In the genomic region with DNA sequence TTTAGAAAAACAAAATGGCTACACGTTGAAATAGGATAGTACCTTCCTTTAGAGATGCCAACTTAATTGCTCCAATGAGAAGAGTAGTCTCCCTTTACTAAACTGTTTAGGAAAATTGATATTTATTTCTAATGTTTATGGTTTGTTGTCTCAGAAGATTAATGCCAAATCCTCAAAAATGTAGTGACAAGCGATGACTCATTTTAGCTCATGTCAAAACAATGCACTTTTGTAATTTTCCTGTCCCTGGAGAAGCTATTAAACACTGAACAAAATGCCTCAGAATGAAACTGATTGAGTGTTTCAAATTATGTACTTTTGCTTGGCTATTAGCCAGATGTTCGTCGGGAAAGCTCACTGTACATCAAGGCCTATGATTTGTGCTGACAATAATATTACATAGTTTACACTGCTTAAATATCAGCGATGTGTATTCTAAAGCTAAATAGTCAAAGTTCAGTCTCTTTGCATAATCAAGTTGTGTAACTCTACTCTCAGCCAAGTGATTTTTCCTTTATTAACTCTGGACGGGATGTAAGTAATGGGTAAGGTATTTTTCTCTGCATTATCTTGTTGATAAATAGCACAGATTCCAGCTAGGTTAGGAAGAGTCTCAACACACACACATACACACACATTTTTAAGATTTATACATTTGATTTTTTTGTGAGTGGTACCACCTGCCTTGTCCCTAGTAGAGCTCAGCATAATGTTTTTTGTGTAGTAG, we compare ENCODE assay signal across 1 cellular context.
A peak's percentile ranks its signal among the peaks of the same experiment; 100 is the strongest.
TF ChIP-seq lines count a peak whose summit lies in the region.

No MANE protein-coding gene starts in this region.

TF ChIP-seq in HEK293, 187 proteins besides CTCF, POLR2A, EP300 and RAD21 (continued from another document and continues in another):
- TF ChIP-seq, protein P1, sequence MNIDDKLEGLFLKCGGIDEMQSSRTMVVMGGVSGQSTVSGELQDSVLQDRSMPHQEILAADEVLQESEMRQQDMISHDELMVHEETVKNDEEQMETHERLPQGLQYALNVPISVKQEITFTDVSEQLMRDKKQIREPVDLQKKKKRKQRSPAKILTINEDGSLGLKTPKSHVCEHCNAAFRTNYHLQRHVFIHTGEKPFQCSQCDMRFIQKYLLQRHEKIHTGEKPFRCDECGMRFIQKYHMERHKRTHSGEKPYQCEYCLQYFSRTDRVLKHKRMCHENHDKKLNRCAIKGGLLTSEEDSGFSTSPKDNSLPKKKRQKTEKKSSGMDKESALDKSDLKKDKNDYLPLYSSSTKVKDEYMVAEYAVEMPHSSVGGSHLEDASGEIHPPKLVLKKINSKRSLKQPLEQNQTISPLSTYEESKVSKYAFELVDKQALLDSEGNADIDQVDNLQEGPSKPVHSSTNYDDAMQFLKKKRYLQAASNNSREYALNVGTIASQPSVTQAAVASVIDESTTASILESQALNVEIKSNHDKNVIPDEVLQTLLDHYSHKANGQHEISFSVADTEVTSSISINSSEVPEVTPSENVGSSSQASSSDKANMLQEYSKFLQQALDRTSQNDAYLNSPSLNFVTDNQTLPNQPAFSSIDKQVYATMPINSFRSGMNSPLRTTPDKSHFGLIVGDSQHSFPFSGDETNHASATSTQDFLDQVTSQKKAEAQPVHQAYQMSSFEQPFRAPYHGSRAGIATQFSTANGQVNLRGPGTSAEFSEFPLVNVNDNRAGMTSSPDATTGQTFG (tag by site-specific recombination; IDR thresholded peaks at IDR 0.05; ENCODE audit: borderline replicate concordance), result no peak
- TF ChIP-seq ZNF138 (tag by site-specific recombination; IDR thresholded peaks at IDR 0.05; ENCODE audit: borderline replicate concordance), result no peak
- TF ChIP-seq HOXD13 (CRISPR knock-in tag; IDR thresholded peaks at IDR 0.05; ENCODE audit: borderline replicate concordance), result no peak
- TF ChIP-seq ZNF792 (tag by site-specific recombination; IDR thresholded peaks at IDR 0.05), result no peak
- TF ChIP-seq, protein P2, sequence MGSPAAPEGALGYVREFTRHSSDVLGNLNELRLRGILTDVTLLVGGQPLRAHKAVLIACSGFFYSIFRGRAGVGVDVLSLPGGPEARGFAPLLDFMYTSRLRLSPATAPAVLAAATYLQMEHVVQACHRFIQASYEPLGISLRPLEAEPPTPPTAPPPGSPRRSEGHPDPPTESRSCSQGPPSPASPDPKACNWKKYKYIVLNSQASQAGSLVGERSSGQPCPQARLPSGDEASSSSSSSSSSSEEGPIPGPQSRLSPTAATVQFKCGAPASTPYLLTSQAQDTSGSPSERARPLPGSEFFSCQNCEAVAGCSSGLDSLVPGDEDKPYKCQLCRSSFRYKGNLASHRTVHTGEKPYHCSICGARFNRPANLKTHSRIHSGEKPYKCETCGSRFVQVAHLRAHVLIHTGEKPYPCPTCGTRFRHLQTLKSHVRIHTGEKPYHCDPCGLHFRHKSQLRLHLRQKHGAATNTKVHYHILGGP (tag by site-specific recombination; IDR thresholded peaks at IDR 0.05), result peak; percentile 53
- TF ChIP-seq, protein P3, sequence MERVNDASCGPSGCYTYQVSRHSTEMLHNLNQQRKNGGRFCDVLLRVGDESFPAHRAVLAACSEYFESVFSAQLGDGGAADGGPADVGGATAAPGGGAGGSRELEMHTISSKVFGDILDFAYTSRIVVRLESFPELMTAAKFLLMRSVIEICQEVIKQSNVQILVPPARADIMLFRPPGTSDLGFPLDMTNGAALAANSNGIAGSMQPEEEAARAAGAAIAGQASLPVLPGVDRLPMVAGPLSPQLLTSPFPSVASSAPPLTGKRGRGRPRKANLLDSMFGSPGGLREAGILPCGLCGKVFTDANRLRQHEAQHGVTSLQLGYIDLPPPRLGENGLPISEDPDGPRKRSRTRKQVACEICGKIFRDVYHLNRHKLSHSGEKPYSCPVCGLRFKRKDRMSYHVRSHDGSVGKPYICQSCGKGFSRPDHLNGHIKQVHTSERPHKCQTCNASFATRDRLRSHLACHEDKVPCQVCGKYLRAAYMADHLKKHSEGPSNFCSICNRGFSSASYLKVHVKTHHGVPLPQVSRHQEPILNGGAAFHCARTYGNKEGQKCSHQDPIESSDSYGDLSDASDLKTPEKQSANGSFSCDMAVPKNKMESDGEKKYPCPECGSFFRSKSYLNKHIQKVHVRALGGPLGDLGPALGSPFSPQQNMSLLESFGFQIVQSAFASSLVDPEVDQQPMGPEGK (tag by site-specific recombination; IDR thresholded peaks at IDR 0.05), result no peak
- TF ChIP-seq, protein P4, sequence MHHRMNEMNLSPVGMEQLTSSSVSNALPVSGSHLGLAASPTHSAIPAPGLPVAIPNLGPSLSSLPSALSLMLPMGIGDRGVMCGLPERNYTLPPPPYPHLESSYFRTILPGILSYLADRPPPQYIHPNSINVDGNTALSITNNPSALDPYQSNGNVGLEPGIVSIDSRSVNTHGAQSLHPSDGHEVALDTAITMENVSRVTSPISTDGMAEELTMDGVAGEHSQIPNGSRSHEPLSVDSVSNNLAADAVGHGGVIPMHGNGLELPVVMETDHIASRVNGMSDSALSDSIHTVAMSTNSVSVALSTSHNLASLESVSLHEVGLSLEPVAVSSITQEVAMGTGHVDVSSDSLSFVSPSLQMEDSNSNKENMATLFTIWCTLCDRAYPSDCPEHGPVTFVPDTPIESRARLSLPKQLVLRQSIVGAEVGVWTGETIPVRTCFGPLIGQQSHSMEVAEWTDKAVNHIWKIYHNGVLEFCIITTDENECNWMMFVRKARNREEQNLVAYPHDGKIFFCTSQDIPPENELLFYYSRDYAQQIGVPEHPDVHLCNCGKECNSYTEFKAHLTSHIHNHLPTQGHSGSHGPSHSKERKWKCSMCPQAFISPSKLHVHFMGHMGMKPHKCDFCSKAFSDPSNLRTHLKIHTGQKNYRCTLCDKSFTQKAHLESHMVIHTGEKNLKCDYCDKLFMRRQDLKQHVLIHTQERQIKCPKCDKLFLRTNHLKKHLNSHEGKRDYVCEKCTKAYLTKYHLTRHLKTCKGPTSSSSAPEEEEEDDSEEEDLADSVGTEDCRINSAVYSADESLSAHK (tag by site-specific recombination; IDR thresholded peaks at IDR 0.05), result 0 out of 2 replicates have a peak, but pooled peaks have one; percentile 37
- no peak for TF ChIP-seq ZBTB1 (tag by site-specific recombination; IDR thresholded peaks at IDR 0.05)
- no peak for TF ChIP-seq ZNF837 (tag by site-specific recombination; IDR thresholded peaks at IDR 0.05)
- TF ChIP-seq ZNF76 (tag by site-specific recombination; IDR thresholded peaks at IDR 0.05; ENCODE audit: borderline replicate concordance, low read depth), result no peak
- TF ChIP-seq WT1 (tag by site-specific recombination; IDR thresholded peaks at IDR 0.05), result peak; percentile 39; the same call in 1 of the 2 replicates
- TF ChIP-seq, protein P5, sequence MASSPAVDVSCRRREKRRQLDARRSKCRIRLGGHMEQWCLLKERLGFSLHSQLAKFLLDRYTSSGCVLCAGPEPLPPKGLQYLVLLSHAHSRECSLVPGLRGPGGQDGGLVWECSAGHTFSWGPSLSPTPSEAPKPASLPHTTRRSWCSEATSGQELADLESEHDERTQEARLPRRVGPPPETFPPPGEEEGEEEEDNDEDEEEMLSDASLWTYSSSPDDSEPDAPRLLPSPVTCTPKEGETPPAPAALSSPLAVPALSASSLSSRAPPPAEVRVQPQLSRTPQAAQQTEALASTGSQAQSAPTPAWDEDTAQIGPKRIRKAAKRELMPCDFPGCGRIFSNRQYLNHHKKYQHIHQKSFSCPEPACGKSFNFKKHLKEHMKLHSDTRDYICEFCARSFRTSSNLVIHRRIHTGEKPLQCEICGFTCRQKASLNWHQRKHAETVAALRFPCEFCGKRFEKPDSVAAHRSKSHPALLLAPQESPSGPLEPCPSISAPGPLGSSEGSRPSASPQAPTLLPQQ (tag by site-specific recombination; IDR thresholded peaks at IDR 0.05), result no peak
- TF ChIP-seq ZNF629 (tag by site-specific recombination; IDR thresholded peaks at IDR 0.05), result peak; percentile 65; the same call in 1 of the 2 replicates
- TF ChIP-seq, protein P6, sequence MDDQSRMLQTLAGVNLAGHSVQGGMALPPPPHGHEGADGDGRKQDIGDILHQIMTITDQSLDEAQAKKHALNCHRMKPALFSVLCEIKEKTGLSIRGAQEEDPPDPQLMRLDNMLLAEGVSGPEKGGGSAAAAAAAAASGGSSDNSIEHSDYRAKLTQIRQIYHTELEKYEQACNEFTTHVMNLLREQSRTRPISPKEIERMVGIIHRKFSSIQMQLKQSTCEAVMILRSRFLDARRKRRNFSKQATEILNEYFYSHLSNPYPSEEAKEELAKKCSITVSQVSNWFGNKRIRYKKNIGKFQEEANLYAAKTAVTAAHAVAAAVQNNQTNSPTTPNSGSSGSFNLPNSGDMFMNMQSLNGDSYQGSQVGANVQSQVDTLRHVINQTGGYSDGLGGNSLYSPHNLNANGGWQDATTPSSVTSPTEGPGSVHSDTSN (CRISPR knock-in tag; IDR thresholded peaks at IDR 0.05), result no peak
- TF ChIP-seq FEZF1 (tag by site-specific recombination; IDR thresholded peaks at IDR 0.05), result peak; percentile 60
- TF ChIP-seq HOXC10 (CRISPR knock-in tag; IDR thresholded peaks at IDR 0.05), result no peak
- TF ChIP-seq ZNF610 (tag by site-specific recombination; IDR thresholded peaks at IDR 0.05; ENCODE audit: borderline replicate concordance), result no peak
- TF ChIP-seq ZBTB17 (tag by site-specific recombination; IDR thresholded peaks at IDR 0.05), result no peak
- no peak for TF ChIP-seq YY1 (tag by site-specific recombination; IDR thresholded peaks at IDR 0.05)
- TF ChIP-seq, protein P7, sequence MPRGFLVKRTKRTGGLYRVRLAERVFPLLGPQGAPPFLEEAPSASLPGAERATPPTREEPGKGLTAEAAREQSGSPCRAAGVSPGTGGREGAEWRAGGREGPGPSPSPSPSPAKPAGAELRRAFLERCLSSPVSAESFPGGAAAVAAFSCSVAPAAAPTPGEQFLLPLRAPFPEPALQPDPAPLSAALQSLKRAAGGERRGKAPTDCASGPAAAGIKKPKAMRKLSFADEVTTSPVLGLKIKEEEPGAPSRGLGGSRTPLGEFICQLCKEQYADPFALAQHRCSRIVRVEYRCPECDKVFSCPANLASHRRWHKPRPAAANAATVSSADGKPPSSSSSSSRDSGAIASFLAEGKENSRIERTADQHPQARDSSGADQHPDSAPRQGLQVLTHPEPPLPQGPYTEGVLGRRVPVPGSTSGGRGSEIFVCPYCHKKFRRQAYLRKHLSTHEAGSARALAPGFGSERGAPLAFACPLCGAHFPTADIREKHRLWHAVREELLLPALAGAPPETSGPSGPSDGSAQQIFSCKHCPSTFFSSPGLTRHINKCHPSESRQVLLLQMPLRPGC (tag by site-specific recombination; IDR thresholded peaks at IDR 0.05), result peak; percentile 31; the same call in 1 of the 2 replicates
- no peak for TF ChIP-seq ZNF776 (tag by site-specific recombination; IDR thresholded peaks at IDR 0.05; ENCODE audit: borderline replicate concordance)
- no peak for TF ChIP-seq BCL11A (tag by site-specific recombination; IDR thresholded peaks at IDR 0.05; ENCODE audit: low read depth)
- TF ChIP-seq ZNF157 (tag by site-specific recombination; IDR thresholded peaks at IDR 0.05), result no peak
- TF ChIP-seq ZNF37A (tag by site-specific recombination; IDR thresholded peaks at IDR 0.05), result no peak
- TF ChIP-seq ZNF266 (tag by site-specific recombination; IDR thresholded peaks at IDR 0.05; ENCODE audit: low read depth), result no peak
- no peak for TF ChIP-seq ZFP3 (tag by site-specific recombination; IDR thresholded peaks at IDR 0.05; ENCODE audit: low read depth)
- TF ChIP-seq, protein P8, sequence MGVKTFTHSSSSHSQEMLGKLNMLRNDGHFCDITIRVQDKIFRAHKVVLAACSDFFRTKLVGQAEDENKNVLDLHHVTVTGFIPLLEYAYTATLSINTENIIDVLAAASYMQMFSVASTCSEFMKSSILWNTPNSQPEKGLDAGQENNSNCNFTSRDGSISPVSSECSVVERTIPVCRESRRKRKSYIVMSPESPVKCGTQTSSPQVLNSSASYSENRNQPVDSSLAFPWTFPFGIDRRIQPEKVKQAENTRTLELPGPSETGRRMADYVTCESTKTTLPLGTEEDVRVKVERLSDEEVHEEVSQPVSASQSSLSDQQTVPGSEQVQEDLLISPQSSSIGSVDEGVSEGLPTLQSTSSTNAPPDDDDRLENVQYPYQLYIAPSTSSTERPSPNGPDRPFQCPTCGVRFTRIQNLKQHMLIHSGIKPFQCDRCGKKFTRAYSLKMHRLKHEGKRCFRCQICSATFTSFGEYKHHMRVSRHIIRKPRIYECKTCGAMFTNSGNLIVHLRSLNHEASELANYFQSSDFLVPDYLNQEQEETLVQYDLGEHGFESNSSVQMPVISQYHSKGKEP (tag by site-specific recombination; IDR thresholded peaks at IDR 0.05), result no peak
- TF ChIP-seq ZNF169 (tag by site-specific recombination; IDR thresholded peaks at IDR 0.05), result no peak
- TF ChIP-seq KLF16 (tag by site-specific recombination; IDR thresholded peaks at IDR 0.05), result no peak
- TF ChIP-seq ZNF354C (tag by site-specific recombination; IDR thresholded peaks at IDR 0.05; ENCODE audit: borderline replicate concordance, low read depth), result no peak
- TF ChIP-seq, protein P9, sequence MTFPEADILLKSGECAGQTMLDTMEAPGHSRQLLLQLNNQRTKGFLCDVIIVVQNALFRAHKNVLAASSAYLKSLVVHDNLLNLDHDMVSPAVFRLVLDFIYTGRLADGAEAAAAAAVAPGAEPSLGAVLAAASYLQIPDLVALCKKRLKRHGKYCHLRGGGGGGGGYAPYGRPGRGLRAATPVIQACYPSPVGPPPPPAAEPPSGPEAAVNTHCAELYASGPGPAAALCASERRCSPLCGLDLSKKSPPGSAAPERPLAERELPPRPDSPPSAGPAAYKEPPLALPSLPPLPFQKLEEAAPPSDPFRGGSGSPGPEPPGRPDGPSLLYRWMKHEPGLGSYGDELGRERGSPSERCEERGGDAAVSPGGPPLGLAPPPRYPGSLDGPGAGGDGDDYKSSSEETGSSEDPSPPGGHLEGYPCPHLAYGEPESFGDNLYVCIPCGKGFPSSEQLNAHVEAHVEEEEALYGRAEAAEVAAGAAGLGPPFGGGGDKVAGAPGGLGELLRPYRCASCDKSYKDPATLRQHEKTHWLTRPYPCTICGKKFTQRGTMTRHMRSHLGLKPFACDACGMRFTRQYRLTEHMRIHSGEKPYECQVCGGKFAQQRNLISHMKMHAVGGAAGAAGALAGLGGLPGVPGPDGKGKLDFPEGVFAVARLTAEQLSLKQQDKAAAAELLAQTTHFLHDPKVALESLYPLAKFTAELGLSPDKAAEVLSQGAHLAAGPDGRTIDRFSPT (tag by site-specific recombination; IDR thresholded peaks at IDR 0.05), result peak; percentile 65; the same call in 1 of the 2 replicates
- TF ChIP-seq PRDM1 (tag by site-specific recombination; IDR thresholded peaks at IDR 0.05), result 0 out of 2 replicates have a peak, but pooled peaks have one; percentile 35
- no peak for TF ChIP-seq ZFP37 (tag by site-specific recombination; IDR thresholded peaks at IDR 0.05)
- no peak for TF ChIP-seq ZNF677 (tag by site-specific recombination; IDR thresholded peaks at IDR 0.05)
- TF ChIP-seq ZXDB (tag by site-specific recombination; IDR thresholded peaks at IDR 0.05), result no peak
- TF ChIP-seq, protein P10, sequence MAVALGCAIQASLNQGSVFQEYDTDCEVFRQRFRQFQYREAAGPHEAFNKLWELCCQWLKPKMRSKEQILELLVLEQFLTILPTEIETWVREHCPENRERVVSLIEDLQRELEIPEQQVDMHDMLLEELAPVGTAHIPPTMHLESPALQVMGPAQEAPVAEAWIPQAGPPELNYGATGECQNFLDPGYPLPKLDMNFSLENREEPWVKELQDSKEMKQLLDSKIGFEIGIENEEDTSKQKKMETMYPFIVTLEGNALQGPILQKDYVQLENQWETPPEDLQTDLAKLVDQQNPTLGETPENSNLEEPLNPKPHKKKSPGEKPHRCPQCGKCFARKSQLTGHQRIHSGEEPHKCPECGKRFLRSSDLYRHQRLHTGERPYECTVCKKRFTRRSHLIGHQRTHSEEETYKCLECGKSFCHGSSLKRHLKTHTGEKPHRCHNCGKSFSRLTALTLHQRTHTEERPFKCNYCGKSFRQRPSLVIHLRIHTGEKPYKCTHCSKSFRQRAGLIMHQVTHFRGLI (tag by site-specific recombination; IDR thresholded peaks at IDR 0.05), result no peak
- TF ChIP-seq ZNF221 (tag by site-specific recombination; IDR thresholded peaks at IDR 0.05; ENCODE audit: borderline replicate concordance), result no peak
